Comparison of ENCODE assay signal across 35 cellular contexts in the genomic region with DNA sequence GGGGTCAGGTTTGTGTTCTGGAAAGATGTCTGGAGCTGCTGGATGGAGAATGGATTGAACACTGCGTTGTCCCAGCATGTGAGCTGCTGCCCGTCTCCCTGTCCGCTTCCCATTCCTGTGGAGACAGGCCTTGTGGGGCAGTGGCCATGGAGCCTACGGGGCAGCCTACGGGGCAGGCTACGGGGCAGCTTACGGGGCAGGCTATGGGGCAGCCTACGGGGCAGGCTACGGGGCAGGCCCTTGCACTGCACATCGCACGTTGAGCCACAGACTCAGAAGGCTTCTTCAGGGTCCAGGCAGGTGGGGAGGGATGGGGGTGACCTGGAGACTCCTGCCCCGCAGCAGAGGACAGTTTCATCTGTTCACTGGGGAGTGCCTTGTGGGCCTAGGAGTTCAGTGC. TPM values are rescaled to one million over a fixed set of nuclear protein-coding genes. Genes with fewer than 3 reads are reported as not detected.
"Had no signal": no experiment of that assay in that cellular context is flagged by ENCODE, and none has a peak within 500 bp of the region (broad histone marks: within the 10 kb centered on the region; RNA-seq: fewer than 3 reads in every experiment).

No MANE protein-coding gene starts in this region.

- DNase-seq: activated CD4-positive, alpha-beta T cell treated with anti-CD3 and anti-CD28 coated beads for 36 hours; activated CD4-positive, alpha-beta T cell treated with anti-CD3 and anti-CD28 coated beads, Interleukin-2, amount 10 ng/mL, durations not matched to agents 7 days and 5 days; activated CD4-positive, alpha-beta T cell treated with anti-CD3 and anti-CD28 coated beads, Interleukin-2, amount 50 U/mL, for 48 hours; activated CD8-positive, alpha-beta T cell treated with anti-CD3 and anti-CD28 coated beads, Interleukin-2, amount 10 ng/mL, durations not matched to agents 7 days and 5 days; activated gamma-delta T cell; activated naive CD4-positive, alpha-beta T cell treated with anti-CD3 and anti-CD28 coated beads for 36 hours; activated T-cell treated with anti-CD3 and anti-CD28 coated beads, Interleukin-2, amount 50 U/mL, for 24 hours; adrenal gland; body of pancreas; caudate nucleus; Kasumi-1; KG1; MG63; NCI-H1048; NCI-H1105 treated with DMSO at 0.1 percent for 48 hours; NCI-H1436; NCI-H1694; NCI-H1930; NCI-H2081 treated with DMSO at 0.1 percent for 48 hours; NCI-H345; NCI-H510A; NCI-H526; NCI-H748 treated with DMSO at 0.1 percent for 48 hours; NK-92 treated with Interleukin-12 subunit alpha and Interleukin-12 subunit beta, amount 100 ng/mL, for 24 hours; PC-9; SHP77; SJCRH30 had no signal

- H3K27me3 Mint-ChIP-seq: activated CD4-positive, alpha-beta T cell treated with anti-CD3 and anti-CD28 coated beads for 36 hours; activated T-cell treated with anti-CD3 and anti-CD28 coated beads, Interleukin-2, amount 50 U/mL, for 24 hours had no signal

- H3K4me2 ChIP-seq: PC-9 had no signal

- H3K27ac Mint-ChIP-seq: activated CD4-positive, alpha-beta T cell treated with anti-CD3 and anti-CD28 coated beads for 36 hours; activated CD4-positive, alpha-beta T cell treated with anti-CD3 and anti-CD28 coated beads, Interleukin-2, amount 10 ng/mL, durations not matched to agents 7 days and 5 days; activated CD8-positive, alpha-beta T cell treated with anti-CD3 and anti-CD28 coated beads, Interleukin-2, amount 10 ng/mL, durations not matched to agents 7 days and 5 days; activated naive CD4-positive, alpha-beta T cell treated with anti-CD3 and anti-CD28 coated beads for 36 hours; activated T-cell treated with anti-CD3 and anti-CD28 coated beads, Interleukin-2, amount 50 U/mL, for 24 hours; activated T-helper 2 cell treated with anti-CD3 and anti-CD28 coated beads, Interferon-gamma antibody, Interleukin-2, Interleukin-4, amounts not matched to agents 10 μg/mL and 5 μg/mL and 100 μg/mL, durations not matched to agents 14 hours and 24 hours and 36 hours; T-helper 1 cell treated with Interleukin-12 subunit alpha and Interleukin-12 subunit beta and Interleukin-4 antibody, amounts not matched to agents 30 μg/mL and 1 μg/mL, for 36 hours; T-helper 2 cell treated with Interferon-gamma antibody and Interleukin-4, amounts not matched to agents 5 μg/mL and 100 μg/mL, for 36 hours had no signal

- H3K4me1 ChIP-seq: adrenal gland, body of pancreas, breast epithelium, SJCRH30 had no signal

- H3K4me3 Mint-ChIP-seq: activated CD4-positive, alpha-beta T cell treated with anti-CD3 and anti-CD28 coated beads for 36 hours; activated CD4-positive, alpha-beta T cell treated with anti-CD3 and anti-CD28 coated beads, Interleukin-2, amount 10 ng/mL, durations not matched to agents 7 days and 5 days; activated CD8-positive, alpha-beta T cell treated with anti-CD3 and anti-CD28 coated beads, Interleukin-2, amount 10 ng/mL, durations not matched to agents 7 days and 5 days; activated naive CD4-positive, alpha-beta T cell treated with anti-CD3 and anti-CD28 coated beads for 36 hours; activated T-cell treated with anti-CD3 and anti-CD28 coated beads, Interleukin-2, amount 50 U/mL, for 24 hours; T-helper 1 cell treated with Interleukin-12 subunit alpha and Interleukin-12 subunit beta and Interleukin-4 antibody, amounts not matched to agents 30 μg/mL and 1 μg/mL, for 36 hours; T-helper 2 cell treated with Interferon-gamma antibody and Interleukin-4, amounts not matched to agents 5 μg/mL and 100 μg/mL, for 36 hours had no signal

- ATAC-seq: activated CD4-positive, alpha-beta T cell treated with anti-CD3 and anti-CD28 coated beads for 36 hours; activated CD4-positive, CD25-positive, alpha-beta regulatory T cell treated with anti-CD3 and anti-CD28 coated beads, Interleukin-2, amount 50 U/mL, for 24 hours; activated CD8-positive, alpha-beta T cell treated with anti-CD3 and anti-CD28 coated beads, Interleukin-2, amount 10 ng/mL, durations not matched to agents 7 days and 5 days; activated naive CD4-positive, alpha-beta T cell treated with anti-CD3 and anti-CD28 coated beads, Interleukin-2, amount 50 U/mL, for 72 hours; body of pancreas had no signal

- H2AFZ ChIP-seq: PC-9 had no signal

- H3K27me3 ChIP-seq: adrenal gland, body of pancreas, breast epithelium, MG63, SJCRH30 had no signal

- H3K27ac ChIP-seq: adrenal gland, body of pancreas, breast epithelium, PC-9, SJCRH30, SK-N-MC had no signal

- H3K4me3 ChIP-seq: adrenal gland, body of pancreas, breast epithelium, MG63, PC-9, SJCRH30, SK-N-MC had no signal

- H3K36me3 ChIP-seq: breast epithelium, SJCRH30 had no signal

- H3K9me3 ChIP-seq: adrenal gland, body of pancreas, breast epithelium, MG63, SJCRH30 had no signal

RNA-seq across cellular contexts. Expression of gene PRDM7, which starts 48.1 kb away (rescaled TPM):
- total RNA-seq: activated CD4-positive, alpha-beta T cell treated with anti-CD3 and anti-CD28 coated beads for 36 hours; activated CD4-positive, alpha-beta T cell treated with anti-CD3 and anti-CD28 coated beads, Interleukin-2, amount 10 ng/mL, durations not matched to agents 7 days and 5 days; activated CD8-positive, alpha-beta T cell treated with anti-CD3 and anti-CD28 coated beads, Interleukin-2, amount 10 ng/mL, durations not matched to agents 7 days and 5 days; activated naive CD4-positive, alpha-beta T cell treated with anti-CD3 and anti-CD28 coated beads for 36 hours; activated naive CD4-positive, alpha-beta T cell treated with anti-CD3 and anti-CD28 coated beads, Interleukin-2, amount 50 U/mL, for 72 hours; activated T-helper 2 cell treated with anti-CD3 and anti-CD28 coated beads, Interferon-gamma antibody, Interleukin-2, Interleukin-4, amounts not matched to agents 10 μg/mL and 5 μg/mL and 100 μg/mL, durations not matched to agents 14 hours and 24 hours and 36 hours; adrenal gland; astrocyte; body of pancreas; breast epithelium; PC-9; SJCRH30 had no signal
- polyA plus RNA-seq: adrenal gland had no signal
